In genomic region chr19:42254083-42254849, GRCh38 we compare ENCODE assay signal across 1 cellular context.
TF ChIP-seq lines count a peak whose summit lies in the region.

No MANE protein-coding gene starts in this region.

TF ChIP-seq in neural cell, 6 proteins besides CTCF, POLR2A, EP300 and RAD21 (continued from another document):
- TF ChIP-seq, protein P1, sequence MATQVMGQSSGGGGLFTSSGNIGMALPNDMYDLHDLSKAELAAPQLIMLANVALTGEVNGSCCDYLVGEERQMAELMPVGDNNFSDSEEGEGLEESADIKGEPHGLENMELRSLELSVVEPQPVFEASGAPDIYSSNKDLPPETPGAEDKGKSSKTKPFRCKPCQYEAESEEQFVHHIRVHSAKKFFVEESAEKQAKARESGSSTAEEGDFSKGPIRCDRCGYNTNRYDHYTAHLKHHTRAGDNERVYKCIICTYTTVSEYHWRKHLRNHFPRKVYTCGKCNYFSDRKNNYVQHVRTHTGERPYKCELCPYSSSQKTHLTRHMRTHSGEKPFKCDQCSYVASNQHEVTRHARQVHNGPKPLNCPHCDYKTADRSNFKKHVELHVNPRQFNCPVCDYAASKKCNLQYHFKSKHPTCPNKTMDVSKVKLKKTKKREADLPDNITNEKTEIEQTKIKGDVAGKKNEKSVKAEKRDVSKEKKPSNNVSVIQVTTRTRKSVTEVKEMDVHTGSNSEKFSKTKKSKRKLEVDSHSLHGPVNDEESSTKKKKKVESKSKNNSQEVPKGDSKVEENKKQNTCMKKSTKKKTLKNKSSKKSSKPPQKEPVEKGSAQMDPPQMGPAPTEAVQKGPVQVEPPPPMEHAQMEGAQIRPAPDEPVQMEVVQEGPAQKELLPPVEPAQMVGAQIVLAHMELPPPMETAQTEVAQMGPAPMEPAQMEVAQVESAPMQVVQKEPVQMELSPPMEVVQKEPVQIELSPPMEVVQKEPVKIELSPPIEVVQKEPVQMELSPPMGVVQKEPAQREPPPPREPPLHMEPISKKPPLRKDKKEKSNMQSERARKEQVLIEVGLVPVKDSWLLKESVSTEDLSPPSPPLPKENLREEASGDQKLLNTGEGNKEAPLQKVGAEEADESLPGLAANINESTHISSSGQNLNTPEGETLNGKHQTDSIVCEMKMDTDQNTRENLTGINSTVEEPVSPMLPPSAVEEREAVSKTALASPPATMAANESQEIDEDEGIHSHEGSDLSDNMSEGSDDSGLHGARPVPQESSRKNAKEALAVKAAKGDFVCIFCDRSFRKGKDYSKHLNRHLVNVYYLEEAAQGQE (IDR thresholded peaks at IDR 0.05; ENCODE audit: borderline replicate concordance): no peak
